10 cellular contexts compared by ENCODE assay signal in the genomic region with DNA sequence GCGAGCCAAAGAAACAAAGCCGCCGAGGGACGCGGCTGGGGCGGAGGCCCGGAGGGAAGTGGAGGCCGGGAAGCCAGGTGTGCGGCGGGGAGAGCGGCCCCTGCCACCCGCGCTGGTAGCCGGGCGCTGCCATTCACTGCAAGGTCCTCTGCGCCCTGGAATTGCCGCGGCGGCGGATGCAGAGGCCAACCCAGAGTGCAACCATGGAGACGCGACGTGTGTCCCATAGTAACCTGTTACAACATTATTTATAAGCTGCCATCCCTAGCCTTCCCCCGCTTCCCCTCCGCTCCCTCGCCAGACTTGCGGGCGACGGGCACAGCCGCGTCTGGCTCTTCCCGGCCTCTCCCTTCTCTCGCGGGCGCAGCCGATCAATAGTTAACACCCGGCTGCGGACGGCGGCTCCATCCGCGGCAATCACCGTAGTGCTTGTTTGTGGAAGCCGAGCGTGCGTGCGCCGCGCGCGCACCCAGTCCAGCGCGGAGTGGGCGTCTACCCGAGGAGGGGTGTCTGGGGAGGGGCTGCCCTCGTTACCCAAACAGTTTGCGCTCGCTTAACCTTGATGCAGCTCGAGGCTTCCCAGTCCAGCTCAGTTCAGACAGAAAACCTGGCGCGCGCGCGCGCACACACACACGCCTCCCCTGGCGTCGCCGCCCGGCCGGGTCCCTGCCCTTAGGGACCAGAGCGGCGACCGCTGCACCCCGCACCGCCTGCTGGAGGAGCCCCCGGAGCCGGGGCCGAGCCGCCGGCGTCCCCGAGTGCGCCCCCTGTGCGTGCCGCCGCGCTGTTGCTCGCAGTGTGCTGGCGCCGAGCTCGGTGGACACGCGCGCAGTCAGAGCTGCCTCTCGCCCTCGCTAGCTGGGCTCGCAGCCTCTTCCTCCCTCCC.
DNase-seq lines count a peak whose midpoint lies in the region; ATAC-seq, FAIRE-seq and TF ChIP-seq lines count a peak whose summit lies in the region.
"Had no signal": no experiment of that assay in that cellular context is flagged by ENCODE, and none has a peak within 500 bp of the region (broad histone marks: within the 10 kb centered on the region; RNA-seq: fewer than 3 reads in every experiment).

No MANE protein-coding gene starts in this region.

- H3K9me3 ChIP-seq in left lung (no peaks in the 10 kb centered on the region), suprapubic skin (no peaks in the 10 kb centered on the region), small intestine (ENCODE audit: control insufficient read depth, low read depth) (peaks cover 2% of the 10 kb centered on the region)

- peaks cover 25 to 47% of the 10 kb centered on the region in 2 donors for H3K27me3 ChIP-seq in left lung
- peaks cover 34% of the 10 kb centered on the region for H3K27me3 ChIP-seq in suprapubic skin
- H3K27me3 ChIP-seq in small intestine (ENCODE audit: control insufficient read depth in 2 of 2, insufficient read depth in 2 of 2, low read length in 2 of 2), result peaks cover 4 to 9% of the 10 kb centered on the region in 2 donors

- under 1% methylated on average over 31 of the region's 98 CpGs for WGBS in suprapubic skin
- WGBS in small intestine, 3 donors, result 5 to 22% (median 20%) methylated on average over 81 to 98 of the region's 98 CpGs

- TF ChIP-seq EP300 in suprapubic skin (IDR thresholded peaks at IDR 0.05), result no peak

- peak; percentile 69 for ATAC-seq in left lung
- no peak for ATAC-seq in GM18873 (IDR thresholded peaks at IDR 0.05; ENCODE audit: low FRiP score, unreplicated experiment)

- DNase-seq in activated CD4-positive, alpha-beta T cell treated with anti-CD3 and anti-CD28 coated beads for 48 hours, result peak; percentile 3
- no peak for DNase-seq in activated CD4-positive, alpha-beta T cell treated with anti-CD3 and anti-CD28 coated beads for 4 hours
- DNase-seq in cerebellar cortex (ENCODE audit: low spot score) (peak; percentile 58), left lung (peak in 1 of 2 donors; percentile 73), suprapubic skin (ENCODE audit: low spot score in 2 of 2) (no peak), NCI-H1048 (lab: John Stamatoyannopoulos, UW) (no peak), small intestine (no peak)

- FAIRE-seq in small intestine (lab: Jason Lieb, UNC), result no peak
- FAIRE-seq: endometrium, keratinocyte had no signal

- intact Hi-C loops in left lung (cut with DNase I), result no loop called here

- H3K4me1 ChIP-seq in left lung, result no peaks in the 10 kb centered on the region
- peaks cover 17% of the 10 kb centered on the region for H3K4me1 ChIP-seq in suprapubic skin
- H3K4me1 ChIP-seq in small intestine (ENCODE audit: control insufficient read depth in 2 of 2, insufficient read depth in 1 of 2, low read depth in 1 of 2, low read length in 1 of 2), result no peaks in the 10 kb centered on the region

- H3K36me3 ChIP-seq in left lung (no peaks in the 10 kb centered on the region), suprapubic skin (no peaks in the 10 kb centered on the region), small intestine (ENCODE audit: control insufficient read depth in 2 of 2, insufficient read depth in 2 of 2, low read length in 2 of 2) (no peaks in the 10 kb centered on the region)

- H3K4me3 ChIP-seq in left lung, result peak overlapping the region in 1 of 2 donors; percentile 13
- H3K4me3 ChIP-seq in suprapubic skin, result peak overlapping the region; percentile 48
- H3K4me3 ChIP-seq in small intestine (ENCODE audit: low read depth in 1 of 2, low read length in 2 of 2), result no peak overlapping the region

- no peak for TF ChIP-seq POLR2A in suprapubic skin (IDR thresholded peaks at IDR 0.05)

- H3K27ac ChIP-seq in left lung (no peak overlapping the region), suprapubic skin (no peak overlapping the region), small intestine (ENCODE audit: low read depth in 1 of 2, low read length in 1 of 2) (no peak overlapping the region)

- no peak for TF ChIP-seq CTCF in left lung (IDR thresholded peaks at IDR 0.05)
- no peak for TF ChIP-seq CTCF in suprapubic skin (IDR thresholded peaks at IDR 0.05)

Comparison
In these comparisons a context has a peak if more than half of its experiments do, and no peak if none do; other contexts are left out.
1. DNase-seq: peak in activated CD4-positive, alpha-beta T cell treated with anti-CD3 and anti-CD28 coated beads for 48 hours (single experiment) and cerebellar cortex (single experiment); none in activated CD4-positive, alpha-beta T cell treated with anti-CD3 and anti-CD28 coated beads for 4 hours (0 of 2), suprapubic skin (0 of 2), NCI-H1048 (single experiment) and small intestine (single experiment).